Comparison of ENCODE assay signal across 14 cellular contexts in the genomic region with DNA sequence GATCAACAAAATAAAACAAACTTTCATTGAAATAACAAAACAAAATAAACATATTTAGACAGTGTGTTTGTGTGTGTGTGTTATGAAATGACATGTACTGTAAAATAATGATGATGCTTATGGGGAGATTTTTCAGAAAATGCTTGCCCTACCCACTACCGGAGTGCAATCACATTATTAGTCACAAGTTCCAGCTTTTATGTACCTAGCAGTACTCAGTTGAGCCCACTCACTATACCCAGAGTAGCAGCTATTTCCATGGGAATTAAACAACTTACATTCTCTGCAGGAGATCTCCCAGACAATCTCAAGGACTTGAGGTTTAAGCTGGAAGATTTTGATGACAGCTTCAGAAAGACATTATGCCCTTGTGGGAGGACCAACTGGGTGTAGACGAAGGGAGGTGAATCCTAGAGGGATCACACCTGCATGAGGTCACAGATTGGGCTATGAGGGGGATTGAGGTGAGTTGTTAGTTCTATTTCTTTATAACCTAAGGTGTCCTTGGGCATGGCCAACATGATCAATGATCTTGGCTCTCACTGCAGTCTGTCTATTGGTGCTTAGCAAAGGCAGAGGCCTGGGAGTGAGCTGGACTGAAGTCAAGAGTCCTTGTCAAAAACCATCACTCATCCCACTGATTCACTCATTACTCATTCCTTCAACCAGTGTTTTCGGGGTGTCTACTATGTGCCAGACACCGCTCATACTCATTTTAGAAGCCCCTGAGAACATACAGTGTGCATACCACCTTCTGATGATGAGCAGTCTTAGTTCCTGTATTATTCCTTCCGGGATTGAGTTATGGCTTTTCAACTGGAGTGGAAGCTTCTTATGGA. TPM values are rescaled to one million over a fixed set of nuclear protein-coding genes. Genes with fewer than 3 reads are reported as not detected.
"Had no signal": no experiment of that assay in that cellular context is flagged by ENCODE, and none has a peak within 500 bp of the region (broad histone marks: within the 10 kb centered on the region; RNA-seq: fewer than 3 reads in every experiment).

No MANE protein-coding gene starts in this region.

- ATAC-seq: body of pancreas had no signal

- H3K4me3 Mint-ChIP-seq: activated naive CD4-positive, alpha-beta T cell treated with anti-CD3 and anti-CD28 coated beads, Interleukin-2, amount 10 ng/mL, durations not matched to agents 7 days and 5 days; activated T-helper 1 cell treated with anti-CD3 and anti-CD28 coated beads, Interleukin-12 subunit alpha, Interleukin-12 subunit beta, Interleukin-2, Interleukin-4 antibody, amounts not matched to agents 30 ng/mL and 10 ng/mL and 1 ng/mL, durations not matched to agents 14 hours and 24 hours and 36 hours; dendritic cell treated with granulocyte-macrophage colony-stimulating factor and Interleukin-4, amounts not matched to agents 40 ng/mL and 50 ng/mL, for 4 days; naive B cell; T-helper 2 cell treated with Interferon-gamma antibody and Interleukin-4, amounts not matched to agents 5 μg/mL and 100 μg/mL, for 36 hours had no signal

- DNase-seq: activated naive CD4-positive, alpha-beta T cell treated with anti-CD3 and anti-CD28 coated beads, Interleukin-2, amount 10 ng/mL, durations not matched to agents 7 days and 5 days; amniotic stem cell; body of pancreas; cerebellar nuclear complex; glutamatergic neuron; midbrain; naive B cell; pancreas; trophoblast cell had no signal

- H3K27me3 ChIP-seq: body of pancreas had no signal

- H3K36me3 Mint-ChIP-seq: activated naive CD4-positive, alpha-beta T cell treated with anti-CD3 and anti-CD28 coated beads, Interleukin-2, amount 10 ng/mL, durations not matched to agents 7 days and 5 days had no signal

- H3K9me3 Mint-ChIP-seq: activated naive CD4-positive, alpha-beta T cell treated with anti-CD3 and anti-CD28 coated beads, Interleukin-2, amount 10 ng/mL, durations not matched to agents 7 days and 5 days; dendritic cell treated with granulocyte-macrophage colony-stimulating factor and Interleukin-4, amounts not matched to agents 40 ng/mL and 50 ng/mL, for 4 days had no signal

- H3K27ac Mint-ChIP-seq: activated naive CD4-positive, alpha-beta T cell treated with anti-CD3 and anti-CD28 coated beads, Interleukin-2, amount 10 ng/mL, durations not matched to agents 7 days and 5 days; activated T-helper 1 cell treated with anti-CD3 and anti-CD28 coated beads, Interleukin-12 subunit alpha, Interleukin-12 subunit beta, Interleukin-2, Interleukin-4 antibody, amounts not matched to agents 30 ng/mL and 10 ng/mL and 1 ng/mL, durations not matched to agents 14 hours and 24 hours and 36 hours; dendritic cell treated with granulocyte-macrophage colony-stimulating factor and Interleukin-4, amounts not matched to agents 40 ng/mL and 50 ng/mL, for 4 days; naive B cell; T-helper 2 cell treated with Interferon-gamma antibody and Interleukin-4, amounts not matched to agents 5 μg/mL and 100 μg/mL, for 36 hours had no signal

- H3K36me3 ChIP-seq: pancreas had no signal

- H3K4me1 ChIP-seq: body of pancreas, pancreas had no signal

- H3K27ac ChIP-seq: body of pancreas, pancreas had no signal

- H3K4me3 ChIP-seq: body of pancreas, lung, pancreas had no signal

- H3K9me3 ChIP-seq: body of pancreas, pancreas had no signal

- H3K4me1 Mint-ChIP-seq: activated naive CD4-positive, alpha-beta T cell treated with anti-CD3 and anti-CD28 coated beads, Interleukin-2, amount 10 ng/mL, durations not matched to agents 7 days and 5 days; naive B cell had no signal

RNA-seq across cellular contexts. Expression of a gene that starts 6.7 kb away (rescaled TPM):
- total RNA-seq: fibroblast of villous mesenchyme had no signal
